In the genomic region with DNA sequence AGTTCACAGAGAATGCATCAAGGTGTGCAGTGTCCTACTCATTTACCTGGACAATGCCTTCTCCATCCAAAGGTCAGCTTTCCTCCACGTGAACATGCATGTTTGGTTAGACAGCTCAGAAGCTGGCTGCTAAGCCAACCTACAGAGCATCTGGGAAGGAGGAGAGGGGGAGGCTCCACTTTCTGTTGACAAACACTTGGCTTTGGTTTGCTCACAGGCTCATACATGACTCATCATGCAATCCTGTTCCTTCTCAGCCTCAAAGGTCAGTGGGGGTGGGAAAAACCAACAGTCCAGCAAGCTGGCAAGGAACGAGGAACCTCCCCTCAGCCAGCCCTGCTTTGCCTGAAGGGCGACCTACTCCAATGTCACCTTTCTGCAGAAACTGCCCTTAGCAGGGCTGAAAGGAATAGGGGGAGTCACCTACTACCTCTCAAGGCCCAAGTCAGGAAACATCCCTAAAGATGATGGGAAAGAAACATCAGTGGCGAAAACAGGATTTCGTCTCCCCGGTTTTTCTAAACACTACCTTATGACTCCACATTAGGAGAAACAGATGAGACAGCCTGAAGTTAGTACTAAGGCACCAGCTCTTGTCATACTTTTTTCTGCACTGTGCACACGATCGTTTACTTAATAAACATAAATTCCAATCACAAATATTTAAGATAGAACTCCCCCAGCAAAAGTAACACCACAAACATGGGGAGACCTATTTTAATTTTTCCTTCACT, we compare ENCODE assay signal across 9 cellular contexts. TPM values are rescaled to one million over a fixed set of nuclear protein-coding genes. Genes with fewer than 3 reads are reported as not detected.
A peak's percentile ranks its signal among the peaks of the same experiment; 100 is the strongest.
DNase-seq lines count a peak whose midpoint lies in the region; ATAC-seq and TF ChIP-seq lines count a peak whose summit lies in the region.
"Had no signal": no experiment of that assay in that cellular context is flagged by ENCODE, and none has a peak within 500 bp of the region (broad histone marks: within the 10 kb centered on the region; RNA-seq: fewer than 3 reads in every experiment).

No MANE protein-coding gene starts in this region.

- no peak overlapping the region for H3K4me3 Mint-ChIP-seq in naive thymus-derived CD4-positive, alpha-beta T cell
- H3K4me3 Mint-ChIP-seq in stimulated activated naive CD8-positive, alpha-beta T cell treated with anti-CD3 and anti-CD28 coated beads, Interleukin-15, amount 100 ng/mL, for 72 hours, result no peak overlapping the region
- no peak overlapping the region for H3K4me3 Mint-ChIP-seq in effector memory CD8-positive, alpha-beta T cell
- H3K4me3 Mint-ChIP-seq: activated naive CD8-positive, alpha-beta T cell treated with anti-CD3 and anti-CD28 coated beads, Interleukin-2, amount 10 ng/mL, durations not matched to agents 7 days and 5 days had no signal

- H3K4me3 ChIP-seq in colonic mucosa, result no peak overlapping the region
- no peak overlapping the region for H3K4me3 ChIP-seq in naive thymus-derived CD4-positive, alpha-beta T cell (ENCODE audit: low read length)

- no peaks in the 10 kb centered on the region for H3K27me3 Mint-ChIP-seq in naive thymus-derived CD4-positive, alpha-beta T cell
- H3K27me3 Mint-ChIP-seq in stimulated activated naive CD8-positive, alpha-beta T cell treated with anti-CD3 and anti-CD28 coated beads, Interleukin-15, amount 100 ng/mL, for 72 hours, result no peaks in the 10 kb centered on the region
- no peaks in the 10 kb centered on the region for H3K27me3 Mint-ChIP-seq in effector memory CD8-positive, alpha-beta T cell
- H3K27me3 Mint-ChIP-seq: activated naive CD8-positive, alpha-beta T cell treated with anti-CD3 and anti-CD28 coated beads, Interleukin-2, amount 10 ng/mL, durations not matched to agents 7 days and 5 days had no signal

- intact Hi-C loops in colonic mucosa (cut with DNase I), result no loop called here
- intact Hi-C loops in naive thymus-derived CD4-positive, alpha-beta T cell (cut with micrococcal nuclease), result no loop called here

- no peaks in the 10 kb centered on the region for H3K4me1 ChIP-seq in colonic mucosa
- no peaks in the 10 kb centered on the region for H3K4me1 ChIP-seq in naive thymus-derived CD4-positive, alpha-beta T cell (ENCODE audit: control insufficient read depth in 2 of 2, insufficient read depth in 2 of 2, low read length in 2 of 2)

- no peaks in the 10 kb centered on the region for H3K36me3 ChIP-seq in colonic mucosa
- peaks cover 6 to 31% (median 14%) of the 10 kb centered on the region in 3 experiments for H3K36me3 ChIP-seq in naive thymus-derived CD4-positive, alpha-beta T cell (ENCODE audit: control insufficient read depth in 2 of 3, insufficient read depth in 3 of 3, low read length in 3 of 3)

- H3K36me3 Mint-ChIP-seq in naive thymus-derived CD4-positive, alpha-beta T cell, result peaks cover 4 to 61% (median 34%) of the 10 kb centered on the region in 5 donors
- peaks cover 43% of the 10 kb centered on the region for H3K36me3 Mint-ChIP-seq in effector memory CD8-positive, alpha-beta T cell (ENCODE audit: insufficient read depth)

- no peaks in the 10 kb centered on the region for H3K27me3 ChIP-seq in colonic mucosa
- no peaks in the 10 kb centered on the region for H3K27me3 ChIP-seq in naive thymus-derived CD4-positive, alpha-beta T cell (ENCODE audit: control insufficient read depth in 2 of 2, insufficient read depth in 2 of 2, low read length in 2 of 2)

- no peak overlapping the region for H3K27ac ChIP-seq in colonic mucosa
- H3K27ac ChIP-seq in naive thymus-derived CD4-positive, alpha-beta T cell (ENCODE audit: low read depth, low read length), result no peak overlapping the region

- H3K9me3 Mint-ChIP-seq in naive thymus-derived CD4-positive, alpha-beta T cell, result no peaks in the 10 kb centered on the region
- H3K9me3 Mint-ChIP-seq in stimulated activated naive CD8-positive, alpha-beta T cell treated with anti-CD3 and anti-CD28 coated beads, Interleukin-15, amount 100 ng/mL, for 72 hours, result no peaks in the 10 kb centered on the region
- H3K9me3 Mint-ChIP-seq in effector memory CD8-positive, alpha-beta T cell, result no peaks in the 10 kb centered on the region
- H3K9me3 Mint-ChIP-seq: activated naive CD8-positive, alpha-beta T cell treated with anti-CD3 and anti-CD28 coated beads, Interleukin-2, amount 10 ng/mL, durations not matched to agents 7 days and 5 days had no signal

- peak overlapping the region in 1 of 2 donors; percentile 31 for H3K9ac ChIP-seq in colonic mucosa (ENCODE audit: low read depth in 2 of 2, low read length in 2 of 2)

- H3K27ac Mint-ChIP-seq in naive thymus-derived CD4-positive, alpha-beta T cell, result no peak overlapping the region
- H3K27ac Mint-ChIP-seq in stimulated activated naive CD8-positive, alpha-beta T cell treated with anti-CD3 and anti-CD28 coated beads, Interleukin-15, amount 100 ng/mL, for 72 hours, result no peak overlapping the region
- H3K27ac Mint-ChIP-seq in effector memory CD8-positive, alpha-beta T cell, result no peak overlapping the region
- H3K27ac Mint-ChIP-seq: activated naive CD8-positive, alpha-beta T cell treated with anti-CD3 and anti-CD28 coated beads, Interleukin-2, amount 10 ng/mL, durations not matched to agents 7 days and 5 days had no signal

- POLR2A ChIA-PET in naive thymus-derived CD4-positive, alpha-beta T cell (lab: Charles Lee), result no interaction called here

- H3K9me3 ChIP-seq in colonic mucosa, result no peaks in the 10 kb centered on the region
- H3K9me3 ChIP-seq in naive thymus-derived CD4-positive, alpha-beta T cell (ENCODE audit: control insufficient read depth in 2 of 3, low read length in 3 of 3), result no peaks in the 10 kb centered on the region

- peaks cover 0 to 39% (median 11%) of the 10 kb centered on the region in 7 donors for H3K4me1 Mint-ChIP-seq in naive thymus-derived CD4-positive, alpha-beta T cell
- peaks cover 30% of the 10 kb centered on the region for H3K4me1 Mint-ChIP-seq in stimulated activated naive CD8-positive, alpha-beta T cell treated with anti-CD3 and anti-CD28 coated beads, Interleukin-15, amount 100 ng/mL, for 72 hours
- H3K4me1 Mint-ChIP-seq in effector memory CD8-positive, alpha-beta T cell (ENCODE audit: low read depth in 2 of 2), result peaks cover 7 to 23% of the 10 kb centered on the region in 2 donors

- in situ Hi-C loops in Caki2 (cut with HindIII; ENCODE audit: low pct_unique_long_range_greater_than_20kb, low sequenced_read_pairs), result no loop called here

- no peak for TF ChIP-seq CTCF in colonic mucosa (IDR thresholded peaks at IDR 0.05)

- peak; percentile 86 for DNase-seq in Caki2 (ENCODE audit: low read depth)
- peak; percentile 87 for DNase-seq in NCI-H2196 treated with DMSO at 0.1 percent for 48 hours (lab: John Stamatoyannopoulos, UW; ENCODE audit: unreplicated experiment)
- peak; percentile 81 for DNase-seq in colonic mucosa
- no peak for DNase-seq in naive thymus-derived CD4-positive, alpha-beta T cell
- no peak for DNase-seq in stimulated activated naive CD8-positive, alpha-beta T cell treated with anti-CD3 and anti-CD28 coated beads, Interleukin-15, amount 100 ng/mL, for 72 hours
- no peak for DNase-seq in effector memory CD8-positive, alpha-beta T cell
- no peak for DNase-seq in stimulated activated CD4-positive, alpha-beta T cell treated with anti-CD3 and anti-CD28 coated beads, Interleukin-4, amount 100 ng/mL, for 24 hours
- DNase-seq: activated naive CD8-positive, alpha-beta T cell treated with anti-CD3 and anti-CD28 coated beads, Interleukin-2, amount 10 ng/mL, durations not matched to agents 7 days and 5 days had no signal

- CTCF ChIA-PET in naive thymus-derived CD4-positive, alpha-beta T cell (lab: Charles Lee), result no interaction called here

- ATAC-seq in naive thymus-derived CD4-positive, alpha-beta T cell, result peak; percentile 60
- no peak for ATAC-seq in stimulated activated naive CD8-positive, alpha-beta T cell treated with anti-CD3 and anti-CD28 coated beads, Interleukin-15, amount 100 ng/mL, for 72 hours
- no peak for ATAC-seq in effector memory CD8-positive, alpha-beta T cell (replicated peaks)
- no peak for ATAC-seq in GM21737 (IDR thresholded peaks at IDR 0.05; ENCODE audit: unreplicated experiment)

RNA-seq across cellular contexts. Expression of a gene that starts 37.9 kb away (rescaled TPM):
- 50.5 and 57.7 TPM in 2 replicates for total RNA-seq in Caki2 (2014; rRNA removed; shearing (Covaris generic); ENCODE audit: low replicate concordance)
- 10 to 100 TPM; 24.4 to 48.2 TPM for total RNA-seq in colonic mucosa
- 10 to 100 TPM; 25.5 to 35.2 (median 28.2) TPM for total RNA-seq in naive thymus-derived CD4-positive, alpha-beta T cell
- 1 to 10 TPM; 4.8 to 7.6 TPM for polyA plus RNA-seq in naive thymus-derived CD4-positive, alpha-beta T cell

Comparison
In these comparisons a context has a peak if more than half of its experiments do, and no peak if none do; other contexts are left out.
1. DNase-seq: peak in Caki2 (single experiment), NCI-H2196 treated with DMSO at 0.1 percent for 48 hours (single experiment) and colonic mucosa (single experiment); none in naive thymus-derived CD4-positive, alpha-beta T cell (0 of 9), stimulated activated naive CD8-positive, alpha-beta T cell treated with anti-CD3 and anti-CD28 coated beads, Interleukin-15, amount 100 ng/mL, for 72 hours (0 of 2), effector memory CD8-positive, alpha-beta T cell (0 of 3) and stimulated activated CD4-positive, alpha-beta T cell treated with anti-CD3 and anti-CD28 coated beads, Interleukin-4, amount 100 ng/mL, for 24 hours (single experiment).